In the genomic region with DNA sequence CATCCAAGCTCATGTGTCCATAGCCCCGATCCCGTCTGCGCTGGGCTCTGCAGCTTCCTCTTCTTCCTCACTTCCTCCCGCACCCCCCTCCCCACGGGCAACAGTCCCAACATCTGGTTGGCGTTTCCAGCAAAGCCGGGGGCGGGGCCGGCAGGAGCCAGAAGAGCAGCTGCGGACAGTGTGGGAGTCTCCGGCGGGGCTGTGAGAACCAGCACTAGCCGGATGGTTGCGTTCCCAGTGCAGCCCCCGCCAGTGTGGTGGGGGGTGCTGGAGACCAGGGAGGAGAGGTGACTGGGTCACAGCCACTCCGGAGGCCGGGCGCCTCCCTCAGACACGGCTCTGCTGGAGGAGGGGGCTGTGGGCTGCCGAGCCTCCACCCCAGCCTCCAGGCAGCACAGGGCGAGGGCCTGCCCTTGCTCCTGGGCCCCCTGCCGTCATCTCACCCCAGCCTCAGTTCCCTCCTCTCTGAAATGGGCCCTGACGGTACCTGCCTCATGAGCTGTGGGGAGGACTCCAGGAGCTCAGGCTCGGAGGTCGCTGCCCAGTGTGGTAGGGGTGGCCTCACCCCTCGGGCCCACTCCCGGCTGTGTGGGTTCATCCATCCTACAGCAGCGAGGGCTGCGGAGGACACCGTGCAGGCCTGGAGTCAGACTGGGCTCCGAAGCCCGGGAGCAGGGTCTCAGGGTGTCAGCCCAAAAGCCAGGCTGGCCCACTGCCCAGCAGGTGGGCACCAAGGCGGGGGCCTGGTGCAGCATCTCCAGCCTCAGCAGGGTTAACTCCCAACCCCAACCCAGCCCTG, we compare ENCODE assay signal across 9 cellular contexts. TPM values are rescaled to one million over a fixed set of nuclear protein-coding genes. Genes with fewer than 3 reads are reported as not detected.
DNase-seq lines count a peak whose midpoint lies in the region; ATAC-seq and TF ChIP-seq lines count a peak whose summit lies in the region.
"Had no signal": no experiment of that assay in that cellular context is flagged by ENCODE, and none has a peak within 500 bp of the region (broad histone marks: within the 10 kb centered on the region; RNA-seq: fewer than 3 reads in every experiment).

No MANE protein-coding gene starts in this region.

- H3K36me3 ChIP-seq in NT2/D1 (ENCODE audit: insufficient read depth, insufficient read length, low read length) (no peaks in the 10 kb centered on the region), neuron (ENCODE audit: insufficient read depth, low read length) (no peaks in the 10 kb centered on the region)

- H3K9ac ChIP-seq in NT2/D1 (ENCODE audit: insufficient read length, low read depth): peak overlapping the region; percentile 70

- ATAC-seq in GM18873 (IDR thresholded peaks at IDR 0.05; ENCODE audit: low FRiP score, unreplicated experiment): no peak

- H3K9me3 ChIP-seq in NT2/D1 (ENCODE audit: insufficient read depth, low read length) (no peaks in the 10 kb centered on the region), neuron (ENCODE audit: low read length) (peaks cover 7% of the 10 kb centered on the region)

- peaks cover 32% of the 10 kb centered on the region for H3K4me1 ChIP-seq in NT2/D1 (ENCODE audit: insufficient read depth, insufficient read length)
- H3K4me1 ChIP-seq in neuron (ENCODE audit: insufficient read depth, low read length): peaks cover 66% of the 10 kb centered on the region

- peak overlapping the region; percentile 12 for H2AFZ ChIP-seq in neuron (ENCODE audit: low read depth, low read length)

- peak overlapping the region; percentile 31 for H3K4me3 ChIP-seq in NT2/D1 (ENCODE audit: insufficient read length, low read depth)
- H3K4me3 ChIP-seq in fibroblast of villous mesenchyme (ENCODE audit: low read depth, low read length): no peak overlapping the region
- H3K4me3 ChIP-seq in neuron (ENCODE audit: low read length): peak overlapping the region; percentile 11

- H3K27me3 ChIP-seq in NT2/D1 (ENCODE audit: insufficient read depth, insufficient read length) (peaks cover 6% of the 10 kb centered on the region), neuron (ENCODE audit: insufficient read depth, low read length) (no peaks in the 10 kb centered on the region)

- no peak for TF ChIP-seq CTCF in fibroblast of villous mesenchyme (IDR thresholded peaks at IDR 0.05; ENCODE audit: insufficient read depth, low read depth, low read length)

- peak; percentile 86 for DNase-seq in CD1c-positive myeloid dendritic cell (ENCODE audit: extremely low spot score)
- DNase-seq in NT2/D1 (ENCODE audit: low read depth, low spot score): no peak
- peak; percentile 89 for DNase-seq in fibroblast of villous mesenchyme (ENCODE audit: low read depth)
- no peak for DNase-seq in activated CD8-positive, alpha-beta memory T cell treated with anti-CD3 and anti-CD28 coated beads for 24 hours
- no peak for DNase-seq in NK-92 (lab: John Stamatoyannopoulos, UW; ENCODE audit: unreplicated experiment)
- no peak for DNase-seq in stimulated activated CD4-positive, alpha-beta T cell treated with anti-CD3 and anti-CD28 coated beads, Interleukin-4, amount 100 ng/mL, for 4 hours
- DNase-seq: activated CD4-positive, CD25-positive, alpha-beta regulatory T cell treated with anti-CD3 and anti-CD28 coated beads, Interleukin-2, amount 50 U/mL, for 72 hours had no signal

RNA-seq across cellular contexts. Expression of a gene that starts 41.5 kb away (rescaled TPM):
- 22.5 and 36.7 TPM in 2 replicates for total RNA-seq in fibroblast of villous mesenchyme

Comparison
In these comparisons a context has a peak if more than half of its experiments do, and no peak if none do; other contexts are left out.
1. DNase-seq: peak in CD1c-positive myeloid dendritic cell (single experiment) and fibroblast of villous mesenchyme (single experiment); none in NT2/D1 (single experiment), activated CD8-positive, alpha-beta memory T cell treated with anti-CD3 and anti-CD28 coated beads for 24 hours (single experiment), NK-92 (single experiment) and stimulated activated CD4-positive, alpha-beta T cell treated with anti-CD3 and anti-CD28 coated beads, Interleukin-4, amount 100 ng/mL, for 4 hours (0 of 2).